15 cellular contexts compared by ENCODE assay signal in the genomic region with DNA sequence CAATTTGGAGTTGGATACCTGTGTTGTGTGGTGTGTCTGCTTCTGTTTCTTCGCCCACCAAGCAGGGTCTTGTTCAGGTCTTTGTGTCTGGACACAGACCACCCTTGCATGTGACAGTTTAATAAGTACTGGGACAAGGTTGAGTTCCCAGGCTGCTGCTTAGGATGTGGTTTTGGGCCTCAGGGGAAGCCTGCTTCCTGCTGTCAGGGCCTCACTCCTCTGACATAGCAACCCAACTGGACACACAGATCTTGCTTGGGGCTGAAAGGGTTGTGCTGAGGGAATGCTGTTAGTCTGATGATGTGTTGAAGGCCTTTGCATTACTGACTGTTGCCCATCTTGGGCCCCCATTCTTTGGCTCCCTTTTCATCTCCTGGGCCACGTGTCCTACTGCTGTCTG. TPM values are rescaled to one million over a fixed set of nuclear protein-coding genes. Genes with fewer than 3 reads are reported as not detected.
DNase-seq lines count a peak whose midpoint lies in the region; ATAC-seq, FAIRE-seq and TF ChIP-seq lines count a peak whose summit lies in the region.
"Had no signal": no experiment of that assay in that cellular context is flagged by ENCODE, and none has a peak within 500 bp of the region (broad histone marks: within the 10 kb centered on the region; RNA-seq: fewer than 3 reads in every experiment).

No MANE protein-coding gene starts in this region.

- no peak for TF ChIP-seq RAD21 in K562 (CRISPR knock-in tag; conservative IDR thresholded peaks at IDR 0.05 in 1 of 2, IDR thresholded peaks at IDR 0.05 in 1 of 2)

- no peaks in the 10 kb centered on the region for H3K9me3 ChIP-seq in heart right ventricle
- no peaks in the 10 kb centered on the region for H3K9me3 ChIP-seq in K562 (replicated peaks; ENCODE audit: control insufficient read depth, insufficient read depth, low read depth, low read length)
- no peaks in the 10 kb centered on the region for H3K9me3 ChIP-seq in A673 (ENCODE audit: low read depth, low read length, poor library complexity, severe bottlenecking)
- no peaks in the 10 kb centered on the region for H3K9me3 ChIP-seq in neuronal stem cell (replicated peaks in 1 of 2; ENCODE audit: control insufficient read depth in 2 of 2, insufficient read depth in 1 of 2, low read depth in 1 of 2, low read length in 2 of 2)
- H3K9me3 ChIP-seq: esophagus squamous epithelium, upper lobe of left lung had no signal

- no peak overlapping the region for H3K4ac ChIP-seq in neuronal stem cell (ENCODE audit: low read length)

- BruUV-seq in K562 (replicated peaks; lab: Mats Ljungman, UMichigan) (no TSS peak), A673 (replicated peaks; lab: Mats Ljungman, UMichigan) (no TSS peak)

- ATAC-seq in Right ventricle myocardium superior (ENCODE audit: poor library complexity): no peak
- ATAC-seq in heart right ventricle: no peak
- ATAC-seq in HG03378 (IDR thresholded peaks at IDR 0.05; ENCODE audit: unreplicated experiment): peak; percentile 74
- no peak; the same call in 2 of the 3 replicates for ATAC-seq in K562

- H3K4me3 ChIP-seq in heart right ventricle (no peak overlapping the region), K562 (no peak overlapping the region), A673 (ENCODE audit: low read depth, low read length, poor library complexity, severe bottlenecking) (no peak overlapping the region), neuronal stem cell (ENCODE audit: low read length in 2 of 2) (no peak overlapping the region)
- H3K4me3 ChIP-seq: esophagus squamous epithelium, SK-N-MC, upper lobe of left lung had no signal

- H3K79me2 ChIP-seq in K562 (ENCODE audit: control insufficient read depth, insufficient read depth, low read length): no peaks in the 10 kb centered on the region

- no peak overlapping the region for H3K18ac ChIP-seq in neuronal stem cell (ENCODE audit: low read length)

- no peak overlapping the region for H2AK5ac ChIP-seq in neuronal stem cell (ENCODE audit: low read depth, low read length)

- H3K4me1 ChIP-seq in heart right ventricle: peaks cover 2 to 19% (median 9%) of the 10 kb centered on the region in 9 donors
- H3K4me1 ChIP-seq in K562 (replicated peaks in 1 of 2; ENCODE audit: control insufficient read depth in 2 of 2, insufficient read depth in 2 of 2, low read length in 2 of 2): peaks cover 0 to 24% of the 10 kb centered on the region in 2 experiments; a peak in 1 of 5 replicates
- no peaks in the 10 kb centered on the region for H3K4me1 ChIP-seq in A673 (ENCODE audit: insufficient read depth, low read length, poor library complexity, severe bottlenecking)
- H3K4me1 ChIP-seq in neuronal stem cell (ENCODE audit: control insufficient read depth in 2 of 2, insufficient read depth in 1 of 2, low read depth in 1 of 2, low read length in 2 of 2): peaks cover 0 to 5% of the 10 kb centered on the region in 2 donors

- H2BK5ac ChIP-seq in neuronal stem cell (ENCODE audit: low read length): no peak overlapping the region

- H3K79me1 ChIP-seq in neuronal stem cell (ENCODE audit: low read depth, low read length): peaks cover 3% of the 10 kb centered on the region

- H3K23ac ChIP-seq in neuronal stem cell (ENCODE audit: low read depth, low read length, poor library complexity): no peak overlapping the region

- H3K4me2 ChIP-seq in K562 (ENCODE audit: insufficient read depth, low read length): no peak overlapping the region
- no peak overlapping the region for H3K4me2 ChIP-seq in neuronal stem cell (ENCODE audit: insufficient read depth, low read length, poor library complexity, severe bottlenecking)

- no peak overlapping the region for H3K14ac ChIP-seq in neuronal stem cell (ENCODE audit: low read length)

- no peaks in the 10 kb centered on the region for H3K9me1 ChIP-seq in K562 (ENCODE audit: control insufficient read depth, insufficient read depth, low read length)

- no peaks in the 10 kb centered on the region for H4K20me1 ChIP-seq in K562 (replicated peaks; ENCODE audit: control insufficient read depth, insufficient read depth, low read length)

- H4K91ac ChIP-seq in neuronal stem cell (ENCODE audit: low read depth, low read length, poor library complexity): no peak overlapping the region

- H3K27me3 ChIP-seq in heart right ventricle (peaks cover 0 to 14% (median 0%) of the 10 kb centered on the region in 7 donors), K562 (ENCODE audit: control insufficient read depth in 2 of 2, insufficient read depth in 2 of 2, low read length in 2 of 2) (no peaks in the 10 kb centered on the region), A673 (replicated peaks; ENCODE audit: insufficient read depth, low read depth, low read length, poor library complexity) (no peaks in the 10 kb centered on the region), neuronal stem cell (ENCODE audit: control insufficient read depth in 3 of 3, insufficient read depth in 3 of 3, low read depth in 1 of 3, low read length in 3 of 3) (peaks cover 0 to 11% (median 5%) of the 10 kb centered on the region in 3 experiments)
- H3K27me3 ChIP-seq: upper lobe of left lung had no signal

- in situ Hi-C loops in K562 (cut with MboI): no loop called here

- intact Hi-C loops in Right ventricle myocardium superior (cut with DNase I) (no loop called here), heart right ventricle (cut with DNase I) (loop anchor here in 2 of 10 donors (10.0 kb wide), 1 partner anchor 408 kb away; a partner anchor contains a TSS), K562 (cut with micrococcal nuclease) (no loop called here), A673 (cut with micrococcal nuclease; ENCODE audit: unreplicated experiment) (no loop called here)

- CTCF ChIA-PET in K562 (lab: Yijun Ruan, JAX; ENCODE audit: low intra/inter-chr PET ratio) (no interaction called here), A673 (lab: Charles Lee) (no interaction called here)

- H3K36me3 ChIP-seq in heart right ventricle (peaks cover 0 to 53% (median 25%) of the 10 kb centered on the region in 9 donors), K562 (ENCODE audit: control insufficient read depth, insufficient read depth, low read length) (peaks cover 40% of the 10 kb centered on the region; the same call in 2 of the 3 replicates), A673 (ENCODE audit: insufficient read depth, low read length, poor library complexity, severe bottlenecking) (no peaks in the 10 kb centered on the region), neuronal stem cell (replicated peaks in 1 of 2; ENCODE audit: control insufficient read depth in 2 of 2, insufficient read depth in 2 of 2, low read length in 2 of 2) (peaks cover 4 to 49% of the 10 kb centered on the region in 2 donors)

- no peak overlapping the region for H4K8ac ChIP-seq in neuronal stem cell (ENCODE audit: low read depth, low read length)

- no peak overlapping the region for H2BK12ac ChIP-seq in neuronal stem cell (ENCODE audit: low read length)

- no peak for TF ChIP-seq EP300 in K562 (IDR thresholded peaks at IDR 0.05; ENCODE audit: low read length)

- H3K9ac ChIP-seq in K562 (ENCODE audit: insufficient read depth in 1 of 2, low read depth in 2 of 2, low read length in 2 of 2) (0 out of 4 replicates have a peak overlapping the region, but pooled peaks of 1 of the 2 experiments have one; percentile 36), neuronal stem cell (ENCODE audit: low read depth, low read length, poor library complexity) (no peak overlapping the region)

- peak; percentile 10 for DNase-seq in Right ventricle myocardium superior
- DNase-seq in heart right ventricle: no peak
- peak in 1 of 4 experiments; percentile 5 for DNase-seq in K562 (ENCODE audit: extremely low read depth in 1 of 4, low spot score in 3 of 4)
- no peak for DNase-seq in A673 (ENCODE audit: low spot score)
- no peak for DNase-seq in putamen (ENCODE audit: low spot score)
- DNase-seq in neuronal stem cell (ENCODE audit: low spot score): no peak
- DNase-seq in NCI-H1105 (lab: John Stamatoyannopoulos, UW): no peak
- DNase-seq: esophagus squamous epithelium, NCI-H2227 treated with DMSO at 0.1 percent for 48 hours had no signal

- POLR2A ChIA-PET in K562 (lab: Yijun Ruan, JAX): interaction anchor here (0.6 kb wide), 1 partner anchor 344 kb away, joined by 3 read pairs; no protein-coding TSS in a partner anchor
- POLR2A ChIA-PET in A673 (lab: Charles Lee; ENCODE audit: low non-redundant PET): no interaction called here

- no peak overlapping the region for H2AFZ ChIP-seq in K562 (ENCODE audit: low read depth, low read length)
- no peak overlapping the region for H2AFZ ChIP-seq in neuronal stem cell (ENCODE audit: low read length)

- 65 to 68% methylated on average over 2 of the region's 2 CpGs for WGBS in heart right ventricle, 2 donors
- WGBS in K562 (ENCODE audit: insufficient coverage, low coverage, missing lambda C conversion rate): 51% methylated on average over 2 of the region's 2 CpGs
- no CpG with 5 or more reads among the region's 2 CpGs for WGBS in neuronal stem cell (ENCODE audit: extremely low coverage in 2 of 2, insufficient read length in 2 of 2, insufficient replicate concordance in 1 of 2), 2 donors

- no peak overlapping the region for H2BK120ac ChIP-seq in neuronal stem cell (ENCODE audit: low read depth, low read length)

- TF ChIP-seq CTCF in heart right ventricle (IDR thresholded peaks at IDR 0.05) (no peak), K562 (IDR thresholded peaks at IDR 0.05 in 2 of 3, conservative IDR thresholded peaks at IDR 0.05 in 1 of 3; ENCODE audit: insufficient read depth in 2 of 3, low read depth in 1 of 3, low read length in 3 of 3) (no peak), A673 (conservative IDR thresholded peaks at IDR 0.05; ENCODE audit: low read depth, low read length) (no peak)

- H3K27ac ChIP-seq in heart right ventricle (peak overlapping the region in 4 of 10 donors; percentile 20 to 65 (median 44)), K562 (ENCODE audit: extremely low read depth, low read depth, low read length) (no peak overlapping the region), A673 (ENCODE audit: low read depth, low read length, poor library complexity, severe bottlenecking) (no peak overlapping the region), neuronal stem cell (replicated peaks; ENCODE audit: low read length) (no peak overlapping the region)
- H3K27ac ChIP-seq: esophagus squamous epithelium, SK-N-MC, upper lobe of left lung had no signal

- TF ChIP-seq POLR2A in K562 (conservative IDR thresholded peaks at IDR 0.05): no peak

- peak; percentile 70 for FAIRE-seq in K562 (lab: Jason Lieb, UNC)
- FAIRE-seq: islet of Langerhans had no signal

- no peak overlapping the region for H2BK15ac ChIP-seq in neuronal stem cell (ENCODE audit: low read length)

RNA-seq across cellular contexts. Expression of a gene that starts 4.8 kb away (rescaled TPM):
- total RNA-seq in Right ventricle myocardium superior (13.2 TPM), heart right ventricle (10 to 100 TPM; 11.3 to 43.0 (median 16.7) TPM), K562 (2014; rRNA removed) (0.53 and 0.91 TPM in 2 replicates), K562 (2014; rRNA removed; fragmentation: Illumina TruSeq; extraction: Trizol) (0.11 and 0.29 TPM in 2 replicates), K562 (2015; rRNA removed; fragmentation: Illumina TruSeq; extraction: Trizol) (0.25 and 0.26 TPM in 2 replicates), K562 (2021) (0.64 and 0.85 TPM in 2 replicates), A673 (2021) (3.3 and 3.8 TPM in 2 replicates)
- polyA plus RNA-seq in heart right ventricle (10 to 100 TPM; 20.8 to 37.3 TPM), K562 (2011; rRNA removed) (0.04 and 0.08 TPM in 2 replicates), K562 (2014; fragmentation: Illumina TruSeq; extraction: Trizol) (0.62 and 0.73 TPM in 2 replicates), K562 (2014; fragmentation: Nextera tagmentation; extraction: Ambion mirVana) (under 1 TPM; 0.06 TPM), K562 (2014; rRNA removed) (0.19 and 0.54 TPM in 2 replicates)
- 0.44 and 0.81 TPM in 2 replicates for total RNA-seq in K562 (2011; cell fraction: chromatin; rRNA removed; ENCODE audit: low replicate concordance)
- total RNA-seq in K562 (2011; cell fraction: nucleolus; rRNA removed): 1.2 and 1.4 TPM in 2 replicates
- 0.73 and 0.92 TPM in 2 replicates for total RNA-seq in K562 (2011; cell fraction: nucleoplasm; rRNA removed)
- 0.25 and 0.67 TPM in 2 replicates for polyA plus RNA-seq in K562 (2011; cell fraction: cytosol; rRNA removed)
- polyA plus RNA-seq in K562 (2011; cell fraction: nucleus; rRNA removed): 0.22 and 0.28 TPM in 2 replicates
- 0.72 and 1.9 TPM in 2 replicates for polyA plus RNA-seq in K562 (2012)
- not detected in 2 replicates for polyA minus RNA-seq in K562 (2011; rRNA and poly(A)+ RNA removed)
- 1.4 TPM in 1 of 2 replicates, not detected in the other for polyA minus RNA-seq in K562 (2011; cell fraction: cytosol; rRNA and poly(A)+ RNA removed)
- polyA minus RNA-seq in K562 (2011; cell fraction: nucleus; rRNA and poly(A)+ RNA removed): 0.22 TPM in 1 of 2 replicates, not detected in the other
- polyA plus RNA-seq in neuronal stem cell (2013, experiment 1 of 2): 0.07 TPM
- 0.21 TPM for polyA plus RNA-seq in neuronal stem cell (2013, experiment 2 of 2)

RNA-seq across cellular contexts. Expression of a gene that starts 7.8 kb away (rescaled TPM):
- total RNA-seq in Right ventricle myocardium superior (5.8 TPM), heart right ventricle (1 to 10 TPM; 3.8 to 7.8 (median 6.4) TPM), K562 (2014; rRNA removed) (10.3 and 11.8 TPM in 2 replicates), K562 (2014; rRNA removed; fragmentation: Illumina TruSeq; extraction: Trizol) (1.2 and 1.9 TPM in 2 replicates), K562 (2015; rRNA removed; fragmentation: Illumina TruSeq; extraction: Trizol) (5.0 and 6.6 TPM in 2 replicates), K562 (2021) (13.2 and 13.5 TPM in 2 replicates), A673 (2021) (7.4 and 8.8 TPM in 2 replicates)
- polyA plus RNA-seq in heart right ventricle (10 to 100 TPM in 1 of 2 donors, 1 to 10 TPM in 1; 8.4 to 11.9 TPM), K562 (2011; rRNA removed) (2.1 and 5.6 TPM in 2 replicates), K562 (2014; fragmentation: Illumina TruSeq; extraction: Trizol) (1.8 and 4.8 TPM in 2 replicates), K562 (2014; fragmentation: Nextera tagmentation; extraction: Ambion mirVana) (under 1 TPM; 0.11 to 0.17 TPM), K562 (2014; rRNA removed) (8.4 and 9.5 TPM in 2 replicates)
- 14.5 and 27.5 TPM in 2 replicates for total RNA-seq in K562 (2011; cell fraction: chromatin; rRNA removed; ENCODE audit: low replicate concordance)
- 22.8 and 23.9 TPM in 2 replicates for total RNA-seq in K562 (2011; cell fraction: nucleolus; rRNA removed)
- 15.2 and 19.7 TPM in 2 replicates for total RNA-seq in K562 (2011; cell fraction: nucleoplasm; rRNA removed)
- polyA plus RNA-seq in K562 (2011; cell fraction: cytosol; rRNA removed): 3.3 and 7.9 TPM in 2 replicates
- polyA plus RNA-seq in K562 (2011; cell fraction: nucleus; rRNA removed): 33.0 and 40.2 TPM in 2 replicates
- polyA plus RNA-seq in K562 (2012): 8.9 and 9.6 TPM in 2 replicates
- polyA minus RNA-seq in K562 (2011; rRNA and poly(A)+ RNA removed): 1.6 and 2.5 TPM in 2 replicates
- 4.5 and 6.8 TPM in 2 replicates for polyA minus RNA-seq in K562 (2011; cell fraction: cytosol; rRNA and poly(A)+ RNA removed)
- 5.1 and 8.1 TPM in 2 replicates for polyA minus RNA-seq in K562 (2011; cell fraction: nucleus; rRNA and poly(A)+ RNA removed)
- 6.0 TPM for polyA plus RNA-seq in neuronal stem cell (2013, experiment 1 of 2)
- polyA plus RNA-seq in neuronal stem cell (2013, experiment 2 of 2): 5.6 TPM

RNA-seq across cellular contexts. Expression of a gene that starts 15.8 kb away (rescaled TPM):
- total RNA-seq in Right ventricle myocardium superior (not detected), heart right ventricle (not detected), K562 (2014; rRNA removed) (not detected in 2 replicates), K562 (2014; rRNA removed; fragmentation: Illumina TruSeq; extraction: Trizol) (not detected in 2 replicates), K562 (2015; rRNA removed; fragmentation: Illumina TruSeq; extraction: Trizol) (not detected in 2 replicates), K562 (2021) (0.07 TPM in 1 of 2 replicates, not detected in the other), A673 (2021) (not detected in 2 replicates)
- polyA plus RNA-seq in heart right ventricle (1 to 10 TPM in 1 of 2 donors, under 1 TPM in 1; 0.77 to 1.9 TPM), K562 (2011; rRNA removed) (not detected in 2 replicates), K562 (2014; fragmentation: Illumina TruSeq; extraction: Trizol) (not detected in 2 replicates), K562 (2014; fragmentation: Nextera tagmentation; extraction: Ambion mirVana) (1 to 10 TPM; 2.2 to 2.7 TPM), K562 (2014; rRNA removed) (not detected in 2 replicates)
- total RNA-seq in K562 (2011; cell fraction: chromatin; rRNA removed; ENCODE audit: low replicate concordance): not detected in 2 replicates
- not detected in 2 replicates for total RNA-seq in K562 (2011; cell fraction: nucleolus; rRNA removed)
- not detected in 2 replicates for total RNA-seq in K562 (2011; cell fraction: nucleoplasm; rRNA removed)
- 0.03 TPM in 1 of 2 replicates, not detected in the other for polyA plus RNA-seq in K562 (2011; cell fraction: cytosol; rRNA removed)
- polyA plus RNA-seq in K562 (2011; cell fraction: nucleus; rRNA removed): not detected in 2 replicates
- polyA plus RNA-seq in K562 (2012): 0.56 and 2.4 TPM in 2 replicates
- polyA minus RNA-seq in K562 (2011; rRNA and poly(A)+ RNA removed): not detected in 2 replicates
- not detected in 2 replicates for polyA minus RNA-seq in K562 (2011; cell fraction: cytosol; rRNA and poly(A)+ RNA removed)
- not detected in 2 replicates for polyA minus RNA-seq in K562 (2011; cell fraction: nucleus; rRNA and poly(A)+ RNA removed)
- not detected for polyA plus RNA-seq in neuronal stem cell (2013, experiment 1 of 2)
- polyA plus RNA-seq in neuronal stem cell (2013, experiment 2 of 2): not detected
- total RNA-seq: esophagus squamous epithelium, osteocyte had no signal

RNA-seq across cellular contexts. Expression of a gene that starts 24.6 kb away (rescaled TPM):
- total RNA-seq in Right ventricle myocardium superior: 1.9 TPM
- total RNA-seq in heart right ventricle: 1 to 10 TPM; 1.9 to 5.4 (median 2.7) TPM
- 1 to 10 TPM in 1 of 2 donors, under 1 TPM in 1; 0.22 to 1.5 TPM for polyA plus RNA-seq in heart right ventricle
- total RNA-seq in K562 (2011; cell fraction: chromatin; rRNA removed; ENCODE audit: low replicate concordance): not detected in 2 replicates
- 0.17 TPM in 1 of 2 replicates, not detected in the other for total RNA-seq in K562 (2011; cell fraction: nucleolus; rRNA removed)
- 0.23 TPM in 1 of 2 replicates, not detected in the other for total RNA-seq in K562 (2011; cell fraction: nucleoplasm; rRNA removed)
- total RNA-seq in K562 (2014; rRNA removed): not detected in 2 replicates
- total RNA-seq in K562 (2014; rRNA removed; fragmentation: Illumina TruSeq; extraction: Trizol): not detected in 2 replicates
- not detected in 2 replicates for total RNA-seq in K562 (2015; rRNA removed; fragmentation: Illumina TruSeq; extraction: Trizol)
- 0.13 TPM in 1 of 2 replicates, not detected in the other for total RNA-seq in K562 (2021)
- 0.03 and 0.06 TPM in 2 replicates for polyA plus RNA-seq in K562 (2011; rRNA removed)
- 0.04 and 0.12 TPM in 2 replicates for polyA plus RNA-seq in K562 (2011; cell fraction: cytosol; rRNA removed)
- polyA plus RNA-seq in K562 (2011; cell fraction: nucleus; rRNA removed): 0.04 and 0.06 TPM in 2 replicates
- polyA plus RNA-seq in K562 (2012): 0.09 and 0.21 TPM in 2 replicates
- polyA plus RNA-seq in K562 (2014; fragmentation: Illumina TruSeq; extraction: Trizol): 0.04 and 0.07 TPM in 2 replicates
- under 1 TPM in 1 of 2 experiments, not detected in 1; 0.06 TPM for polyA plus RNA-seq in K562 (2014; fragmentation: Nextera tagmentation; extraction: Ambion mirVana)
- not detected in 2 replicates for polyA plus RNA-seq in K562 (2014; rRNA removed)
- 0.03 and 0.04 TPM in 2 replicates for polyA minus RNA-seq in K562 (2011; rRNA and poly(A)+ RNA removed)
- not detected in 2 replicates for polyA minus RNA-seq in K562 (2011; cell fraction: cytosol; rRNA and poly(A)+ RNA removed)
- not detected in 2 replicates for polyA minus RNA-seq in K562 (2011; cell fraction: nucleus; rRNA and poly(A)+ RNA removed)
- total RNA-seq in A673 (2021): 0.32 and 0.81 TPM in 2 replicates
- polyA plus RNA-seq in neuronal stem cell (2013, experiment 1 of 2): 1.4 TPM
- polyA plus RNA-seq in neuronal stem cell (2013, experiment 2 of 2): 1.3 TPM
- total RNA-seq: HT-29 had no signal

RNA-seq across cellular contexts. Expression of a gene that starts 39.0 kb away (rescaled TPM):
- total RNA-seq in Right ventricle myocardium superior: 1,514 TPM
- 1,000 to 10,000 TPM in 8 of 10 donors, 100 to 1,000 TPM in 2; 615 to 1,697 (median 1,335) TPM for total RNA-seq in heart right ventricle
- 1,000 to 10,000 TPM; 1,540 to 9,450 TPM for polyA plus RNA-seq in heart right ventricle
- total RNA-seq in K562 (2011; cell fraction: chromatin; rRNA removed; ENCODE audit: low replicate concordance): not detected in 2 replicates
- total RNA-seq in K562 (2011; cell fraction: nucleolus; rRNA removed): not detected in 2 replicates
- not detected in 2 replicates for total RNA-seq in K562 (2011; cell fraction: nucleoplasm; rRNA removed)
- not detected in 2 replicates for total RNA-seq in K562 (2014; rRNA removed)
- not detected in 2 replicates for total RNA-seq in K562 (2014; rRNA removed; fragmentation: Illumina TruSeq; extraction: Trizol)
- total RNA-seq in K562 (2015; rRNA removed; fragmentation: Illumina TruSeq; extraction: Trizol): not detected in 2 replicates
- total RNA-seq in K562 (2021): not detected in 2 replicates
- polyA plus RNA-seq in K562 (2011; rRNA removed): not detected in 2 replicates
- not detected in 2 replicates for polyA plus RNA-seq in K562 (2011; cell fraction: cytosol; rRNA removed)
- polyA plus RNA-seq in K562 (2011; cell fraction: nucleus; rRNA removed): not detected in 2 replicates
- not detected in 2 replicates for polyA plus RNA-seq in K562 (2012)
- not detected in 2 replicates for polyA plus RNA-seq in K562 (2014; fragmentation: Illumina TruSeq; extraction: Trizol)
- polyA plus RNA-seq in K562 (2014; fragmentation: Nextera tagmentation; extraction: Ambion mirVana): not detected
- polyA plus RNA-seq in K562 (2014; rRNA removed): not detected in 2 replicates
- polyA minus RNA-seq in K562 (2011; rRNA and poly(A)+ RNA removed): not detected in 2 replicates
- polyA minus RNA-seq in K562 (2011; cell fraction: cytosol; rRNA and poly(A)+ RNA removed): not detected in 2 replicates
- not detected in 2 replicates for polyA minus RNA-seq in K562 (2011; cell fraction: nucleus; rRNA and poly(A)+ RNA removed)
- not detected in 2 replicates for total RNA-seq in A673 (2021)
- not detected for polyA plus RNA-seq in neuronal stem cell (2013, experiment 1 of 2)
- polyA plus RNA-seq in neuronal stem cell (2013, experiment 2 of 2): 0.18 TPM
- total RNA-seq: esophagus squamous epithelium, HT-29, osteocyte, upper lobe of left lung had no signal
